In the genomic region with DNA sequence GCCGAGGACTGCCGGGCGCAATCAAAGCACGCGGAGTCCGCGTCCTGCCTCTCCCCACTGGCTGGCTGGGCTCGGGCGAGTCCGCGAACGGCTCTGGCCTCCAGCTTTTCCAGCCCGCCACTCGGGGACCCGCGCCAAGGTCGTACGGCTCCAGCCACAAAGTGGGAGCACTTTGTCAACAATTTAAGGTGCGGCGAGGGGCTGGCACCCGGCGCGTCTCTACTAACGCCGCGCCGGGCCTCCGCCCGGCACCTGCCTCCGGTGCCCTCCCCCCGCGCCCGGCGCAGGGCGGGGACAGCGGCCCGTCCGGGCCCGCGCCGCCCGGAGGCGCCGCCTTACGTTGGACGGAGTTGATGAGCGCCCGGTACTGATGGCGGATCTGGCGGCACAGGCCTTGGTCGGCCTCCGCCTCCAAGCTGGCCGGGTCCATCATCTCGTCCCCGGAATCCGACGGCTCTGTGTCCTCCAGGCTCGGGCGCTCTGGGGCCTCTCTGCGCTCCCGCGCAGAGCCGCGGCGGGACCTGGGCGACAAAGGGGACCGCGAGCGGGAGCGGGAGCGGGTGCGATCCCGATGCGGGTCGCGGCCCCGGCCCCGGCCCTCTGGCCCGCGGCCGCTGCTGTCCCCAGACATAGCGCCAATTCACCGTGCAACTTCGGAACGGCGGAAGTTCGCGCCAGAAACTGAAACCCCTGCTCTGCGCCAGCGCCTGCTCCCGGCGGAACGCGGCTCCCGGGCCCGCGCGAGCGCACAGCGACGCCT, we compare ENCODE assay signal across 1 cellular context.
A peak's percentile ranks its signal among the peaks of the same experiment; 100 is the strongest.
TF ChIP-seq lines count a peak whose summit lies in the region.

A gene with protein sequence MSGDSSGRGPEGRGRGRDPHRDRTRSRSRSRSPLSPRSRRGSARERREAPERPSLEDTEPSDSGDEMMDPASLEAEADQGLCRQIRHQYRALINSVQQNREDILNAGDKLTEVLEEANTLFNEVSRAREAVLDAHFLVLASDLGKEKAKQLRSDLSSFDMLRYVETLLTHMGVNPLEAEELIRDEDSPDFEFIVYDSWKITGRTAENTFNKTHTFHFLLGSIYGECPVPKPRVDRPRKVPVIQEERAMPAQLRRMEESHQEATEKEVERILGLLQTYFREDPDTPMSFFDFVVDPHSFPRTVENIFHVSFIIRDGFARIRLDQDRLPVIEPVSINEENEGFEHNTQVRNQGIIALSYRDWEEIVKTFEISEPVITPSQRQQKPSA (minus strand): TSS at position 683 of the 760 bp plus-strand sequence. CDS start 52 bp downstream, at position 631.

TF ChIP-seq in HEK293, 187 proteins besides CTCF, POLR2A, EP300 and RAD21 (continued from another document):
- TF ChIP-seq, protein P1, sequence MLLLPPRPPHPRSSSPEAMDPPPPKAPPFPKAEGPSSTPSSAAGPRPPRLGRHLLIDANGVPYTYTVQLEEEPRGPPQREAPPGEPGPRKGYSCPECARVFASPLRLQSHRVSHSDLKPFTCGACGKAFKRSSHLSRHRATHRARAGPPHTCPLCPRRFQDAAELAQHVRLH (tag by site-specific recombination; IDR thresholded peaks at IDR 0.05): no peak
- no peak for TF ChIP-seq ZNF211 (tag by site-specific recombination; IDR thresholded peaks at IDR 0.05; ENCODE audit: low read depth)
- TF ChIP-seq HOXA7 (CRISPR knock-in tag; IDR thresholded peaks at IDR 0.05; ENCODE audit: borderline replicate concordance): no peak
- no peak for TF ChIP-seq ZSCAN23 (tag by site-specific recombination; IDR thresholded peaks at IDR 0.05)
- TF ChIP-seq ZNF529 (tag by site-specific recombination; IDR thresholded peaks at IDR 0.05; ENCODE audit: insufficient replicate concordance): no peak
- TF ChIP-seq SP3 (tag by site-specific recombination; IDR thresholded peaks at IDR 0.05): peak; percentile 52
- TF ChIP-seq, protein P2, sequence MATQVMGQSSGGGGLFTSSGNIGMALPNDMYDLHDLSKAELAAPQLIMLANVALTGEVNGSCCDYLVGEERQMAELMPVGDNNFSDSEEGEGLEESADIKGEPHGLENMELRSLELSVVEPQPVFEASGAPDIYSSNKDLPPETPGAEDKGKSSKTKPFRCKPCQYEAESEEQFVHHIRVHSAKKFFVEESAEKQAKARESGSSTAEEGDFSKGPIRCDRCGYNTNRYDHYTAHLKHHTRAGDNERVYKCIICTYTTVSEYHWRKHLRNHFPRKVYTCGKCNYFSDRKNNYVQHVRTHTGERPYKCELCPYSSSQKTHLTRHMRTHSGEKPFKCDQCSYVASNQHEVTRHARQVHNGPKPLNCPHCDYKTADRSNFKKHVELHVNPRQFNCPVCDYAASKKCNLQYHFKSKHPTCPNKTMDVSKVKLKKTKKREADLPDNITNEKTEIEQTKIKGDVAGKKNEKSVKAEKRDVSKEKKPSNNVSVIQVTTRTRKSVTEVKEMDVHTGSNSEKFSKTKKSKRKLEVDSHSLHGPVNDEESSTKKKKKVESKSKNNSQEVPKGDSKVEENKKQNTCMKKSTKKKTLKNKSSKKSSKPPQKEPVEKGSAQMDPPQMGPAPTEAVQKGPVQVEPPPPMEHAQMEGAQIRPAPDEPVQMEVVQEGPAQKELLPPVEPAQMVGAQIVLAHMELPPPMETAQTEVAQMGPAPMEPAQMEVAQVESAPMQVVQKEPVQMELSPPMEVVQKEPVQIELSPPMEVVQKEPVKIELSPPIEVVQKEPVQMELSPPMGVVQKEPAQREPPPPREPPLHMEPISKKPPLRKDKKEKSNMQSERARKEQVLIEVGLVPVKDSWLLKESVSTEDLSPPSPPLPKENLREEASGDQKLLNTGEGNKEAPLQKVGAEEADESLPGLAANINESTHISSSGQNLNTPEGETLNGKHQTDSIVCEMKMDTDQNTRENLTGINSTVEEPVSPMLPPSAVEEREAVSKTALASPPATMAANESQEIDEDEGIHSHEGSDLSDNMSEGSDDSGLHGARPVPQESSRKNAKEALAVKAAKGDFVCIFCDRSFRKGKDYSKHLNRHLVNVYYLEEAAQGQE (tag by site-specific recombination; IDR thresholded peaks at IDR 0.05): 0 out of 2 replicates have a peak, but pooled peaks have one; percentile 13
- no peak for TF ChIP-seq ZNF114 (tag by site-specific recombination; IDR thresholded peaks at IDR 0.05)
- TF ChIP-seq TCF7L2 (IDR thresholded peaks at IDR 0.05; ENCODE audit: borderline replicate concordance, low read depth, low read length): no peak
- TF ChIP-seq ZNF830 (tag by site-specific recombination; IDR thresholded peaks at IDR 0.05; ENCODE audit: low read depth): no peak
- no peak for TF ChIP-seq ZNF621 (tag by site-specific recombination; IDR thresholded peaks at IDR 0.05)
- TF ChIP-seq ZNF157 (tag by site-specific recombination; IDR thresholded peaks at IDR 0.05): no peak
- TF ChIP-seq ZNF76 (tag by site-specific recombination; IDR thresholded peaks at IDR 0.05; ENCODE audit: borderline replicate concordance, low read depth): no peak; the same call in 1 of the 2 replicates
- TF ChIP-seq ZEB2 (tag by site-specific recombination; IDR thresholded peaks at IDR 0.05): 0 out of 2 replicates have a peak, but pooled peaks have one; percentile 30
- no peak for TF ChIP-seq ZNF707 (tag by site-specific recombination; IDR thresholded peaks at IDR 0.05)
- TF ChIP-seq ZNF140 (tag by site-specific recombination; IDR thresholded peaks at IDR 0.05): no peak
- no peak for TF ChIP-seq ZNF133 (tag by site-specific recombination; IDR thresholded peaks at IDR 0.05)
- TF ChIP-seq ZFHX2 (tag by site-specific recombination; conservative IDR thresholded peaks at IDR 0.05): no peak
- no peak for TF ChIP-seq ZNF629 (tag by site-specific recombination; IDR thresholded peaks at IDR 0.05)
- TF ChIP-seq, protein P3, sequence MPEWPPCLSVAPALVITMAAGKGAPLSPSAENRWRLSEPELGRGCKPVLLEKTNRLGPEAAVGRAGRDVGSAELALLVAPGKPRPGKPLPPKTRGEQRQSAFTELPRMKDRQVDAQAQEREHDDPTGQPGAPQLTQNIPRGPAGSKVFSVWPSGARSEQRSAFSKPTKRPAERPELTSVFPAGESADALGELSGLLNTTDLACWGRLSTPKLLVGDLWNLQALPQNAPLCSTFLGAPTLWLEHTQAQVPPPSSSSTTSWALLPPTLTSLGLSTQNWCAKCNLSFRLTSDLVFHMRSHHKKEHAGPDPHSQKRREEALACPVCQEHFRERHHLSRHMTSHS (tag by site-specific recombination; IDR thresholded peaks at IDR 0.05): no peak
- no peak for TF ChIP-seq ZNF394 (tag by site-specific recombination; IDR thresholded peaks at IDR 0.05; ENCODE audit: borderline replicate concordance)
- TF ChIP-seq ZNF654 (tag by site-specific recombination; IDR thresholded peaks at IDR 0.05; ENCODE audit: low read depth): no peak
- no peak for TF ChIP-seq ZNF239 (tag by site-specific recombination; IDR thresholded peaks at IDR 0.05)
- no peak for TF ChIP-seq ZNF530 (tag by site-specific recombination; IDR thresholded peaks at IDR 0.05; ENCODE audit: low read depth)
- TF ChIP-seq SCRT2 (tag by site-specific recombination; IDR thresholded peaks at IDR 0.05): no peak
- no peak for TF ChIP-seq YY2 (tag by site-specific recombination; IDR thresholded peaks at IDR 0.05)
- TF ChIP-seq, protein P4, sequence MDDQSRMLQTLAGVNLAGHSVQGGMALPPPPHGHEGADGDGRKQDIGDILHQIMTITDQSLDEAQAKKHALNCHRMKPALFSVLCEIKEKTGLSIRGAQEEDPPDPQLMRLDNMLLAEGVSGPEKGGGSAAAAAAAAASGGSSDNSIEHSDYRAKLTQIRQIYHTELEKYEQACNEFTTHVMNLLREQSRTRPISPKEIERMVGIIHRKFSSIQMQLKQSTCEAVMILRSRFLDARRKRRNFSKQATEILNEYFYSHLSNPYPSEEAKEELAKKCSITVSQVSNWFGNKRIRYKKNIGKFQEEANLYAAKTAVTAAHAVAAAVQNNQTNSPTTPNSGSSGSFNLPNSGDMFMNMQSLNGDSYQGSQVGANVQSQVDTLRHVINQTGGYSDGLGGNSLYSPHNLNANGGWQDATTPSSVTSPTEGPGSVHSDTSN (CRISPR knock-in tag; IDR thresholded peaks at IDR 0.05): 0 out of 2 replicates have a peak, but pooled peaks have one; percentile 57
- 0 out of 2 replicates have a peak, but pooled peaks have one; percentile 48 for TF ChIP-seq ZNF184 (tag by site-specific recombination; IDR thresholded peaks at IDR 0.05)
TF ChIP-seq in HEK293: peak in this region for 32.
